In the genomic region with DNA sequence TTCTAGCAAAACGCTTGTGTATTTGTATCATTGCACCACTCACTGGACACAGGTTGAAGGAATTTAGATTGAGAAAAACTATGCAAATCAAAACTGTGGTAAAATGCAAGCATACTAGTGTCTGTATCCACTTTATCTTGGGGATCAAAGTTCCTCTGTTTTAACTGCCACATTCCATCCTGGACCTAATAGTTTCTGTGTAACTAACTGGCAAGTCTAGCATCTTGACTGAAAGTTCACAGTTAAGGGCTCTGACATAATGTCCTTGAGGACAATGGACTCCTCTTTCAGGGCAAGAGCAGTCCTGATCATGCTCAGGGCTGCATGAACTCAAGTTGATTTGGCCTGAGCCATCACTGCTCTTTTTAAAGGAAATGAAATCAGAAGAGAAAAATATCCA, we compare ENCODE assay signal across 28 cellular contexts. TPM values are rescaled to one million over a fixed set of nuclear protein-coding genes. Genes with fewer than 3 reads are reported as not detected.
DNase-seq lines count a peak whose midpoint lies in the region; ATAC-seq and TF ChIP-seq lines count a peak whose summit lies in the region.
"Had no signal": no experiment of that assay in that cellular context is flagged by ENCODE, and none has a peak within 500 bp of the region (broad histone marks: within the 10 kb centered on the region; RNA-seq: fewer than 3 reads in every experiment).

No MANE protein-coding gene starts in this region.

- H3K4me1 ChIP-seq in ACC112 (ENCODE audit: control insufficient read depth, insufficient read depth, low read length, unreplicated experiment) (peaks cover 55% of the 10 kb centered on the region), mucosa of descending colon (ENCODE audit: low read depth) (no peaks in the 10 kb centered on the region)
- H3K4me1 ChIP-seq: colonic mucosa, testis had no signal

- peak; percentile 44 for DNase-seq in fibroblast of the aortic adventitia (ENCODE audit: low read depth)
- no peak for DNase-seq in mucosa of descending colon
- no peak for DNase-seq in activated naive CD4-positive, alpha-beta T cell (lab: John Stamatoyannopoulos, UW)
- no peak for DNase-seq in NCI-H2196 (lab: John Stamatoyannopoulos, UW; ENCODE audit: unreplicated experiment)
- DNase-seq: activated CD4-positive, alpha-beta T cell treated with anti-CD3 and anti-CD28 coated beads for 1 hour; activated CD8-positive, alpha-beta memory T cell treated with anti-CD3 and anti-CD28 coated beads, Interleukin-2, amount 50 U/mL, for 48 hours; activated CD8-positive, alpha-beta T cell treated with anti-CD3 and anti-CD28 coated beads for 36 hours; activated naive CD4-positive, alpha-beta T cell treated with anti-CD3 and anti-CD28 coated beads, Interleukin-2, amount 10 ng/mL, durations not matched to agents 7 days and 5 days; colonic mucosa; DMS79 treated with DMSO at 0.1 percent for 48 hours; effector CD4-positive, alpha-beta T cell; HCEC 1CT; Karpas-422; NCI-H1417 treated with DMSO at 0.1 percent for 48 hours; NCI-H2081; NCI-H2227 treated with DMSO at 0.1 percent for 48 hours; spleen; stimulated activated CD4-positive, alpha-beta T cell treated with anti-CD3 and anti-CD28 coated beads, Interleukin-2, amount 100 ng/mL, for 24 hours; stimulated activated naive CD8-positive, alpha-beta T cell treated with anti-CD3 and anti-CD28 coated beads, Interleukin-15, Interleukin-2, amounts not matched to agents 100 U/mL and 50 U/mL, for 24 hours; T-helper 2 cell; testis had no signal

- H3K36me3 ChIP-seq in ACC112 (ENCODE audit: insufficient read depth, low read length) = no peaks in the 10 kb centered on the region
- no peaks in the 10 kb centered on the region for H3K36me3 ChIP-seq in mucosa of descending colon (ENCODE audit: low read depth)
- H3K36me3 ChIP-seq: colonic mucosa, spleen, vagina had no signal

- intact Hi-C loops in mucosa of descending colon (cut with DNase I, micrococcal nuclease) = no loop called here

- no peaks in the 10 kb centered on the region for H3K27me3 ChIP-seq in ACC112 (ENCODE audit: insufficient read depth, low read length)
- H3K27me3 ChIP-seq: colonic mucosa, spleen, testis, vagina had no signal

- no peak for TF ChIP-seq CTCF in fibroblast of the aortic adventitia (IDR thresholded peaks at IDR 0.05; ENCODE audit: insufficient read depth, low read length)
- no peak for TF ChIP-seq CTCF in mucosa of descending colon (IDR thresholded peaks at IDR 0.05)

- ATAC-seq in SK-N-SH treated with all-trans-retinoic acid at 6 μM for 48 hours (peak; percentile 65), mucosa of descending colon (peak; percentile 27), HG03097 (IDR thresholded peaks at IDR 0.05; ENCODE audit: low FRiP score, unreplicated experiment) (no peak), GM19463 (IDR thresholded peaks at IDR 0.05; ENCODE audit: unreplicated experiment) (no peak)
- ATAC-seq: activated CD8-positive, alpha-beta T cell treated with anti-CD3 and anti-CD28 coated beads for 36 hours; natural killer cell treated with Interleukin-12 subunit alpha and Interleukin-12 subunit beta and Interleukin-15 and Interleukin-18, amount 100 ng/mL, for 72 hours; stimulated activated naive CD8-positive, alpha-beta T cell treated with anti-CD3 and anti-CD28 coated beads, Interleukin-15, Interleukin-2, amounts not matched to agents 100 U/mL and 50 U/mL, for 24 hours had no signal

- no peaks in the 10 kb centered on the region for H3K9me3 ChIP-seq in mucosa of descending colon
- H3K9me3 ChIP-seq: colonic mucosa, spleen, testis, vagina had no signal

- peaks cover 84% of the 10 kb centered on the region for H3K79me2 ChIP-seq in ACC112 (ENCODE audit: control insufficient read depth, insufficient read depth, low read length, unreplicated experiment)

- no peak overlapping the region for H2AFZ ChIP-seq in ACC112 (ENCODE audit: low read length, unreplicated experiment)

- peak overlapping the region; percentile 5; the same call in 1 of the 2 replicates for H3K27ac ChIP-seq in ACC112 (ENCODE audit: low read depth, low read length)
- H3K27ac ChIP-seq: colonic mucosa, epithelial cell of prostate, spleen, testis, vagina had no signal

- no peak overlapping the region for H3K4me3 ChIP-seq in ACC112 (ENCODE audit: low read depth, low read length)
- H3K4me3 ChIP-seq in fibroblast of the aortic adventitia (ENCODE audit: low read depth, low read length) = no peak overlapping the region
- H3K4me3 ChIP-seq in mucosa of descending colon = no peak overlapping the region
- H3K4me3 ChIP-seq: colonic mucosa, spleen, testis, vagina had no signal

TF ChIP-seq in SK-N-SH treated with all-trans-retinoic acid at 6 μM for 48 hours, 23 proteins besides CTCF, POLR2A, EP300 and RAD21:
- TF ChIP-seq RARB (CRISPR knock-in tag; IDR thresholded peaks at IDR 0.05) = no peak
- TF ChIP-seq SNAI2 (CRISPR knock-in tag; IDR thresholded peaks at IDR 0.05) = no peak
- TF ChIP-seq ZNF70 (CRISPR knock-in tag; IDR thresholded peaks at IDR 0.05) = no peak
- TF ChIP-seq OSR1 (CRISPR knock-in tag; IDR thresholded peaks at IDR 0.05) = no peak
- TF ChIP-seq BACH2 (CRISPR knock-in tag; IDR thresholded peaks at IDR 0.05; ENCODE audit: borderline replicate concordance) = no peak
- no peak for TF ChIP-seq ESRRG (CRISPR knock-in tag; IDR thresholded peaks at IDR 0.05)
- TF ChIP-seq TOX (CRISPR knock-in tag; IDR thresholded peaks at IDR 0.05; ENCODE audit: borderline replicate concordance) = no peak
- TF ChIP-seq CREB5 (CRISPR knock-in tag; IDR thresholded peaks at IDR 0.05; ENCODE audit: low read depth) = no peak
- TF ChIP-seq ISL1 (CRISPR knock-in tag; IDR thresholded peaks at IDR 0.05) = no peak
- TF ChIP-seq TCF4 (CRISPR knock-in tag; IDR thresholded peaks at IDR 0.05; ENCODE audit: borderline replicate concordance) = no peak
- TF ChIP-seq PPARA (CRISPR knock-in tag; IDR thresholded peaks at IDR 0.05; ENCODE audit: borderline replicate concordance) = no peak

RNA-seq across cellular contexts. Expression of gene NFIB, which starts 30.7 kb away (rescaled TPM):
- total RNA-seq in fibroblast of the aortic adventitia (ENCODE audit: low replicate concordance) (107 and 111 TPM in 2 replicates), mucosa of descending colon (10 to 100 TPM; 59.7 to 85.5 (median 62.6) TPM)
- total RNA-seq: activated CD8-positive, alpha-beta T cell treated with anti-CD3 and anti-CD28 coated beads for 36 hours; natural killer cell treated with Interleukin-12 subunit alpha and Interleukin-12 subunit beta and Interleukin-15 and Interleukin-18, amount 100 ng/mL, for 72 hours had no signal

Comparison
In these comparisons a context has a peak if more than half of its experiments do, and no peak if none do; other contexts are left out.
1. ATAC-seq: peak in SK-N-SH treated with all-trans-retinoic acid at 6 μM for 48 hours (single experiment) and mucosa of descending colon (single experiment); none in HG03097 (single experiment) and GM19463 (single experiment).